Comparison of ENCODE assay signal across 1 cellular context in the genomic region with DNA sequence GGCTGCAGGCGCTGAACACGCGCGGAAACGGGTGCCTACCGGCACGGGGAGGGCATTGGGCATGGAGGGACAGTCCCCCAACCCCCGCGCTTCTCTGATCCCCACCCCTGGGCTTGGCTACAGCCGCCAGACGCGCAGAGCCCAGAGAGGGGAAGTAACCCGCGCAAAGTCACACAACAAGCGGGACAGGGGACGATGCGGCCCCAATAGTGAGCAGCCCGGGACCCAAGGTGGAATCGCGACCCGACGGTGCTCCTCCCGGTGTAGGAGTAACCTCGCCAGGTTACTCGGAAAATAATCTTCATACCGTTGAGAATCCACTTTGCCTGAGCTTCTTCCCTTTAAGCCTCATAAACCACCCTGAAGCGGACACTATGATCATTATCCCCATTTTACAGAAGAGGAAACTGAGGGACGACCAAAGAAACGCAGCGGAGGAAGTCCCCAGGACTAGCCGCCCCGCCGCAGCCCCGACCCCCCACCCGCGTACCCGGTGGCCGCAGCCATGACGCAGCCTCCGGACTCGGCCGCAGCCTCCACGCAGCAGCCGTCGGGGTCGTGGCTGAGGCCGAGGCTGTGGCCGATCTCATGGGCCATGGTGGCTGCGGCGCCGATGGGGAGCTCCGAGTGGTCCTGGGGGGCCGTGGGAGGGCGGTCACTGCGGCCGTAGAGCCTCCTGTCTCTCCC.
TF ChIP-seq lines count a peak whose summit lies in the region.

No MANE protein-coding gene starts in this region.

TF ChIP-seq in IMR-90, 13 proteins besides CTCF, POLR2A, EP300 and RAD21:
- TF ChIP-seq MAZ (IDR thresholded peaks at IDR 0.05; ENCODE audit: borderline replicate concordance, low read depth, low read length) = no peak
- TF ChIP-seq MAFK (IDR thresholded peaks at IDR 0.05; ENCODE audit: low read depth, low read length) = no peak
- TF ChIP-seq NFE2L2 (IDR thresholded peaks at IDR 0.05; ENCODE audit: low read depth, low read length) = no peak
- no peak for TF ChIP-seq RFX5 (IDR thresholded peaks at IDR 0.05; ENCODE audit: low read depth, low read length)
- no peak for TF ChIP-seq MXI1 (IDR thresholded peaks at IDR 0.05; ENCODE audit: borderline replicate concordance, low read depth, low read length)
- TF ChIP-seq CEBPB (IDR thresholded peaks at IDR 0.05; ENCODE audit: low read depth, low read length) = no peak
- TF ChIP-seq CHD1 (IDR thresholded peaks at IDR 0.05; ENCODE audit: low read depth, low read length) = no peak
- TF ChIP-seq, protein P1, sequence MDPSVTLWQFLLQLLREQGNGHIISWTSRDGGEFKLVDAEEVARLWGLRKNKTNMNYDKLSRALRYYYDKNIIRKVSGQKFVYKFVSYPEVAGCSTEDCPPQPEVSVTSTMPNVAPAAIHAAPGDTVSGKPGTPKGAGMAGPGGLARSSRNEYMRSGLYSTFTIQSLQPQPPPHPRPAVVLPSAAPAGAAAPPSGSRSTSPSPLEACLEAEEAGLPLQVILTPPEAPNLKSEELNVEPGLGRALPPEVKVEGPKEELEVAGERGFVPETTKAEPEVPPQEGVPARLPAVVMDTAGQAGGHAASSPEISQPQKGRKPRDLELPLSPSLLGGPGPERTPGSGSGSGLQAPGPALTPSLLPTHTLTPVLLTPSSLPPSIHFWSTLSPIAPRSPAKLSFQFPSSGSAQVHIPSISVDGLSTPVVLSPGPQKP (IDR thresholded peaks at IDR 0.05; ENCODE audit: borderline replicate concordance, low read depth, low read length) = no peak
